8 cellular contexts compared by ENCODE assay signal in the genomic region with DNA sequence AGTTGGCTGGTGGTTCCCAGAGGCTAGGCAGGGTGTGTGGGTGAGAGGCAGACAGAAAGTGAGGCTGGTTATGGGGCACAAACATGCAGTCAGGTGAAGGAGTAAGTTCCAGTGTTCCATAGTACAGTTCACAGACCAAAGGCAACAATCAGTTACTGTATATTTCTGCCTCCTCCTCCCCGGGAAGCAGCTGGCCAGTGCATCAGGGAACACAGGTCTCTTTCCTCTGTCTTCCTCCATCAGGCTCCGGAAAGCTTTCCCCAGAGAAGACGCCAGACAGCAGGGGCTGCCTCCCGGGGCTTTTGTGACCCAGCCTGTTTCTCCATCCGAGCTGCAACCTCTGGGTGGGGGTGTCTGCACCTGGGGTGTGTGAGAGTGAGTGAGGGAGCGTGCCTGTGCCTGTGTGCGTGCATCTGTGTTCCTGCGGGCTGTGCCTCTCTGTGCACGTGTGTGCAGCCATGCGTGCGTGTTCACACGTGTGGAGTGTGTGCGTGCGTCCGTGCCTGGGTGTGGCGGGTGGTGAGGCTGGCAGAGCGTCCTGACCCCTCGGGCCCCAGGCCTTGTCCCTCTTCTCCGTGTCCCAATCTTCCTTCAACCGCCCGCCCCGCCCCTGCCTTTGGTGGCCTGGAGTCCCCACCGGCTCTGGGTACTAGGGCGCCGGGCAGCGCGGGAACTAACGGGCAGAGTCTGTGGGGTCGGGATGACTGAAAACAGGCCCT.
DNase-seq lines count a peak whose midpoint lies in the region; ATAC-seq and TF ChIP-seq lines count a peak whose summit lies in the region.
"Not testable (repeated sequence)": the region's sequence is repeated elsewhere in the genome, so short reads cannot be mapped to it uniquely, and the experiment has no call there.

No MANE protein-coding gene starts in this region.

- H3K4me3 ChIP-seq in BJ (ENCODE audit: low read depth, low read length) = peak overlapping the region; percentile 26
- peak overlapping the region; percentile 41 for H3K4me3 ChIP-seq in Jurkat, Clone E6-1 (ENCODE audit: low read length)
- not testable (repeated sequence) for H3K4me3 ChIP-seq in lung

- ATAC-seq in GM19372 (IDR thresholded peaks at IDR 0.05; ENCODE audit: low read depth, unreplicated experiment) (peak; percentile 54), HG02870 (IDR thresholded peaks at IDR 0.05; ENCODE audit: unreplicated experiment) (peak; percentile 43), lung (ENCODE audit: insufficient read depth, low FRiP score) (peak; percentile 28)

- H3K27ac Mint-ChIP-seq in dendritic cell treated with granulocyte-macrophage colony-stimulating factor and Interleukin-4, amounts not matched to agents 40 ng/mL and 50 ng/mL, for 4 days = not testable (repeated sequence)

- not testable (repeated sequence) for H3K27ac ChIP-seq in lung (ENCODE audit: low read depth in 1 of 2, low read length in 1 of 2)

- CTCF ChIA-PET in BJ (lab: Yijun Ruan, JAX) = not testable (repeated sequence)

- peaks cover 12% of the 10 kb centered on the region for H3K27me3 Mint-ChIP-seq in dendritic cell treated with granulocyte-macrophage colony-stimulating factor and Interleukin-4, amounts not matched to agents 40 ng/mL and 50 ng/mL, for 4 days

- H3K9me3 ChIP-seq in lung (ENCODE audit: control insufficient read depth in 2 of 2, insufficient read depth in 1 of 2, low read length in 1 of 2) = not testable (repeated sequence)

- not testable (repeated sequence) for DNase-seq in BJ (ENCODE audit: low read depth); Jurkat, Clone E6-1 (ENCODE audit: low read depth, low spot score); lung (ENCODE audit: low spot score)
- peak; percentile 71 for DNase-seq in activated CD8-positive, alpha-beta memory T cell treated with anti-CD3 and anti-CD28 coated beads, Interleukin-2, amount 50 U/mL, for 48 hours
- peak; percentile 4 for DNase-seq in stimulated activated CD4-positive, alpha-beta T cell treated with anti-CD3 and anti-CD28 coated beads, Interleukin-2, amount 100 ng/mL, for 4 hours (ENCODE audit: low read depth)

- not testable (repeated sequence) for TF ChIP-seq CTCF in BJ (IDR thresholded peaks at IDR 0.05; ENCODE audit: insufficient read depth, low read depth, low read length); lung (IDR thresholded peaks at IDR 0.05; ENCODE audit: control extremely low read depth, extremely low read depth)

- 3 to 5% methylated on average over 23 to 26 of the region's 29 CpGs for WGBS in lung, 2 donors

- H3K36me3 ChIP-seq in BJ (ENCODE audit: control insufficient read depth, insufficient read depth, low read length); lung (ENCODE audit: control insufficient read depth in 2 of 2, insufficient read depth in 2 of 2, low read length in 2 of 2): not testable (repeated sequence)

- not testable (repeated sequence) for H3K4me1 Mint-ChIP-seq in dendritic cell treated with granulocyte-macrophage colony-stimulating factor and Interleukin-4, amounts not matched to agents 40 ng/mL and 50 ng/mL, for 4 days (ENCODE audit: low read depth)

- peak overlapping the region; percentile 51 for H3K4me3 Mint-ChIP-seq in dendritic cell treated with granulocyte-macrophage colony-stimulating factor and Interleukin-4, amounts not matched to agents 40 ng/mL and 50 ng/mL, for 4 days

- POLR2A ChIA-PET in BJ (lab: Charles Lee) = not testable (repeated sequence)

- not testable (repeated sequence) for H3K27me3 ChIP-seq in BJ (ENCODE audit: control insufficient read depth, insufficient read depth, low read length); lung (ENCODE audit: control insufficient read depth, insufficient read depth)

- intact Hi-C loops in dendritic cell treated with granulocyte-macrophage colony-stimulating factor and Interleukin-4, amounts not matched to agents 40 ng/mL and 50 ng/mL, for 4 days (cut with micrococcal nuclease) = not testable (repeated sequence)

- not testable (repeated sequence) for H3K4me1 ChIP-seq in lung (ENCODE audit: control insufficient read depth in 2 of 2, insufficient read depth in 2 of 2, low read length in 2 of 2)

- not testable (repeated sequence) for H3K9me3 Mint-ChIP-seq in dendritic cell treated with granulocyte-macrophage colony-stimulating factor and Interleukin-4, amounts not matched to agents 40 ng/mL and 50 ng/mL, for 4 days

- H3K36me3 Mint-ChIP-seq in dendritic cell treated with granulocyte-macrophage colony-stimulating factor and Interleukin-4, amounts not matched to agents 40 ng/mL and 50 ng/mL, for 4 days (ENCODE audit: low read depth) = not testable (repeated sequence)
